ENCODE assay signal across 23 cellular contexts in genomic region chr6:95325858-95326257, GRCh38.
DNase-seq lines count a peak whose midpoint lies in the region; ATAC-seq and TF ChIP-seq lines count a peak whose summit lies in the region.
"Had no signal": no experiment of that assay in that cellular context is flagged by ENCODE, and none has a peak within 500 bp of the region (broad histone marks: within the 10 kb centered on the region; RNA-seq: fewer than 3 reads in every experiment).

No MANE protein-coding gene starts in this region.

- ATAC-seq in HG02973 (IDR thresholded peaks at IDR 0.05; ENCODE audit: unreplicated experiment) (no peak), GM21723 (IDR thresholded peaks at IDR 0.05; ENCODE audit: unreplicated experiment) (no peak)
- ATAC-seq: activated naive CD4-positive, alpha-beta T cell treated with anti-CD3 and anti-CD28 coated beads, Interleukin-2, amount 50 U/mL, for 72 hours; left lung; stimulated activated effector memory CD8-positive, alpha-beta T cell treated with anti-CD3 and anti-CD28 coated beads, Interleukin-12 subunit alpha, Interleukin-12 subunit beta, amount 100 ng/mL, for 72 hours had no signal

- in situ Hi-C loops in Caki2 (cut with HindIII; ENCODE audit: low pct_unique_long_range_greater_than_20kb, low sequenced_read_pairs) (no loop called here), astrocyte of the cerebellum (cut with HindIII; ENCODE audit: low sequenced_read_pairs) (no loop called here)

- TF ChIP-seq CTCF in astrocyte of the cerebellum (IDR thresholded peaks at IDR 0.05; ENCODE audit: low read depth, low read length, missing control alignments) = no peak

- DNase-seq in Caki2 (ENCODE audit: low read depth) (peak; percentile 23), HT1080 (ENCODE audit: low read depth) (peak; percentile 79), astrocyte of the cerebellum (ENCODE audit: low read depth) (peak; percentile 11), iris pigment epithelial cell (ENCODE audit: low read depth) (peak; percentile 45), OCI-M2 (lab: John Stamatoyannopoulos, UW; ENCODE audit: unreplicated experiment) (no peak)
- no peak for DNase-seq in activated T-cell treated with anti-CD3 and anti-CD28 coated beads, Interleukin-2, amount 50 U/mL, for 1 hour
- DNase-seq: anterior cingulate cortex; dorsolateral prefrontal cortex; EL; foreskin fibroblast; left lung; NCI-H146; NCI-H524; retina; RPMI8226; stimulated activated CD4-positive, alpha-beta T cell treated with anti-CD3 and anti-CD28 coated beads, Interleukin-2, amount 100 ng/mL, for 48 hours; substantia nigra had no signal

- no peak overlapping the region for H3K4me3 ChIP-seq in astrocyte of the cerebellum (ENCODE audit: low read depth, low read length)
- H3K4me3 ChIP-seq: BLaER1, dorsolateral prefrontal cortex, left lung, SK-N-MC had no signal

Comparison
In these comparisons a context has a peak if more than half of its experiments do, and no peak if none do; other contexts are left out.
1. DNase-seq: peak in Caki2 (single experiment), HT1080 (single experiment), astrocyte of the cerebellum (single experiment) and iris pigment epithelial cell (single experiment); none in OCI-M2 (single experiment) and activated T-cell treated with anti-CD3 and anti-CD28 coated beads, Interleukin-2, amount 50 U/mL, for 1 hour (single experiment).